In genomic region chr16:86578499-86579267, GRCh38 we compare ENCODE assay signal across 1 cellular context.
TF ChIP-seq lines count a peak whose summit lies in the region.

TSS of gene FOXL1 (plus strand) at chr16:86578549. CDS start at chr16:86578724, 175 bp downstream.

TF ChIP-seq in GM23338, 12 proteins besides CTCF, POLR2A, EP300 and RAD21 (continued from another document):
- TF ChIP-seq REST (IDR thresholded peaks at IDR 0.05; ENCODE audit: unreplicated experiment) (no peak), CREB1 (CRISPR knock-in tag; IDR thresholded peaks at IDR 0.05; ENCODE audit: low read depth) (no peak)
- TF ChIP-seq, protein P1, sequence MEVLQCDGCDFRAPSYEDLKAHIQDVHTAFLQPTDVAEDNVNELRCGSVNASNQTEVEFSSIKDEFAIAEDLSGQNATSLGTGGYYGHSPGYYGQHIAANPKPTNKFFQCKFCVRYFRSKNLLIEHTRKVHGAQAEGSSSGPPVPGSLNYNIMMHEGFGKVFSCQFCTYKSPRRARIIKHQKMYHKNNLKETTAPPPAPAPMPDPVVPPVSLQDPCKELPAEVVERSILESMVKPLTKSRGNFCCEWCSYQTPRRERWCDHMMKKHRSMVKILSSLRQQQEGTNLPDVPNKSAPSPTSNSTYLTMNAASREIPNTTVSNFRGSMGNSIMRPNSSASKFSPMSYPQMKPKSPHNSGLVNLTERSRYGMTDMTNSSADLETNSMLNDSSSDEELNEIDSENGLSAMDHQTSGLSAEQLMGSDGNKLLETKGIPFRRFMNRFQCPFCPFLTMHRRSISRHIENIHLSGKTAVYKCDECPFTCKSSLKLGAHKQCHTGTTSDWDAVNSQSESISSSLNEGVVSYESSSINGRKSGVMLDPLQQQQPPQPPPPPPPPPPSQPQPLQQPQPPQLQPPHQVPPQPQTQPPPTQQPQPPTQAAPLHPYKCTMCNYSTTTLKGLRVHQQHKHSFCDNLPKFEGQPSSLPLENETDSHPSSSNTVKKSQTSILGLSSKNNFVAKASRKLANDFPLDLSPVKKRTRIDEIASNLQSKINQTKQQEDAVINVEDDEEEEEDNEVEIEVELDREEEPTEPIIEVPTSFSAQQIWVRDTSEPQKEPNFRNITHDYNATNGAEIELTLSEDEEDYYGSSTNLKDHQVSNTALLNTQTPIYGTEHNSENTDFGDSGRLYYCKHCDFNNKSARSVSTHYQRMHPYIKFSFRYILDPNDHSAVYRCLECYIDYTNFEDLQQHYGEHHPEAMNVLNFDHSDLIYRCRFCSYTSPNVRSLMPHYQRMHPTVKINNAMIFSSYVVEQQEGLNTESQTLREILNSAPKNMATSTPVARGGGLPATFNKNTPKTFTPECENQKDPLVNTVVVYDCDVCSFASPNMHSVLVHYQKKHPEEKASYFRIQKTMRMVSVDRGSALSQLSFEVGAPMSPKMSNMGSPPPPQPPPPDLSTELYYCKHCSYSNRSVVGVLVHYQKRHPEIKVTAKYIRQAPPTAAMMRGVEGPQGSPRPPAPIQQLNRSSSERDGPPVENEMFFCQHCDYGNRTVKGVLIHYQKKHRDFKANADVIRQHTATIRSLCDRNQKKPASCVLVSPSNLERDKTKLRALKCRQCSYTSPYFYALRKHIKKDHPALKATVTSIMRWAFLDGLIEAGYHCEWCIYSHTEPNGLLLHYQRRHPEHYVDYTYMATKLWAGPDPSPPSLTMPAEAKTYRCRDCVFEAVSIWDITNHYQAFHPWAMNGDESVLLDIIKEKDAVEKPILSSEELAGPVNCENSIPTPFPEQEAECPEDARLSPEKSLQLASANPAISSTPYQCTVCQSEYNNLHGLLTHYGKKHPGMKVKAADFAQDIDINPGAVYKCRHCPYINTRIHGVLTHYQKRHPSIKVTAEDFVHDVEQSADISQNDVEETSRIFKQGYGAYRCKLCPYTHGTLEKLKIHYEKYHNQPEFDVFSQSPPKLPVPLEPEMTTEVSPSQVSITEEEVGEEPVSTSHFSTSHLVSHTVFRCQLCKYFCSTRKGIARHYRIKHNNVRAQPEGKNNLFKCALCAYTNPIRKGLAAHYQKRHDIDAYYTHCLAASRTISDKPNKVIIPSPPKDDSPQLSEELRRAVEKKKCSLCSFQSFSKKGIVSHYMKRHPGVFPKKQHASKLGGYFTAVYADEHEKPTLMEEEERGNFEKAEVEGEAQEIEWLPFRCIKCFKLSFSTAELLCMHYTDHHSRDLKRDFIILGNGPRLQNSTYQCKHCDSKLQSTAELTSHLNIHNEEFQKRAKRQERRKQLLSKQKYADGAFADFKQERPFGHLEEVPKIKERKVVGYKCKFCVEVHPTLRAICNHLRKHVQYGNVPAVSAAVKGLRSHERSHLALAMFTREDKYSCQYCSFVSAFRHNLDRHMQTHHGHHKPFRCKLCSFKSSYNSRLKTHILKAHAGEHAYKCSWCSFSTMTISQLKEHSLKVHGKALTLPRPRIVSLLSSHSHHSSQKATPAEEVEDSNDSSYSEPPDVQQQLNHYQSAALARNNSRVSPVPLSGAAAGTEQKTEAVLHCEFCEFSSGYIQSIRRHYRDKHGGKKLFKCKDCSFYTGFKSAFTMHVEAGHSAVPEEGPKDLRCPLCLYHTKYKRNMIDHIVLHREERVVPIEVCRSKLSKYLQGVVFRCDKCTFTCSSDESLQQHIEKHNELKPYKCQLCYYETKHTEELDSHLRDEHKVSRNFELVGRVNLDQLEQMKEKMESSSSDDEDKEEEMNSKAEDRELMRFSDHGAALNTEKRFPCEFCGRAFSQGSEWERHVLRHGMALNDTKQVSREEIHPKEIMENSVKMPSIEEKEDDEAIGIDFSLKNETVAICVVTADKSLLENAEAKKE (CRISPR knock-in tag; IDR thresholded peaks at IDR 0.05), result no peak
